Comparison of ENCODE assay signal across 9 cellular contexts in genomic region chr4:27318740-27319139, GRCh38.
DNase-seq lines count a peak whose midpoint lies in the region; ATAC-seq and TF ChIP-seq lines count a peak whose summit lies in the region.
"Had no signal": no experiment of that assay in that cellular context is flagged by ENCODE, and none has a peak within 500 bp of the region (broad histone marks: within the 10 kb centered on the region; RNA-seq: fewer than 3 reads in every experiment).

No MANE protein-coding gene starts in this region.

- no peaks in the 10 kb centered on the region for H3K9me3 ChIP-seq in neural cell (ENCODE audit: low read length)

- H3K79me2 ChIP-seq in neural cell (replicated peaks; ENCODE audit: insufficient read depth, low read length), result no peaks in the 10 kb centered on the region

- no peaks in the 10 kb centered on the region for H4K20me1 ChIP-seq in neural cell (ENCODE audit: insufficient read depth)

- DNase-seq in AG08395 (ENCODE audit: low spot score) (peak; percentile 37), NCI-H146 treated with DMSO at 0.1 percent for 48 hours (lab: John Stamatoyannopoulos, UW; ENCODE audit: unreplicated experiment) (peak; percentile 62), cardiac fibroblast (ENCODE audit: low read depth in 2 of 2) (peak; percentile 8 to 10), SW 1271 (lab: John Stamatoyannopoulos, UW) (no peak)
- DNase-seq: activated naive CD8-positive, alpha-beta T cell treated with anti-CD3 and anti-CD28 coated beads, Interleukin-2, amount 10 ng/mL, durations not matched to agents 7 days and 5 days had no signal

- TF ChIP-seq CTCF in GM12873 (IDR thresholded peaks at IDR 0.05; ENCODE audit: insufficient read depth, low read depth, low read length, missing control alignments) (peak; percentile 63), cardiac fibroblast (IDR thresholded peaks at IDR 0.05; ENCODE audit: low read depth, low read length) (peak; percentile 16), neural cell (IDR thresholded peaks at IDR 0.05; ENCODE audit: poor library complexity, severe bottlenecking) (peak; percentile 42)

- TF ChIP-seq RAD21 in neural cell (conservative IDR thresholded peaks at IDR 0.05), result peak; percentile 50

- no peak overlapping the region for H3K4me3 ChIP-seq in cardiac fibroblast (replicated peaks in 1 of 2; ENCODE audit: low read depth in 2 of 2, low read length in 2 of 2)
- H3K4me3 ChIP-seq in neural cell (ENCODE audit: low read length), result no peak overlapping the region

- H3F3A ChIP-seq in neural cell (ENCODE audit: insufficient read depth, low read length, poor library complexity, severe bottlenecking), result no peaks in the 10 kb centered on the region

- no peaks in the 10 kb centered on the region for H3K9me2 ChIP-seq in neural cell (ENCODE audit: insufficient read depth, low read length)

- no peaks in the 10 kb centered on the region for H3K36me3 ChIP-seq in neural cell (ENCODE audit: insufficient read depth, low read length)

- no peak overlapping the region for H3K9ac ChIP-seq in neural cell (ENCODE audit: low read length)

- H3K4me2 ChIP-seq in neural cell (ENCODE audit: low read length), result no peak overlapping the region

- no peak for TF ChIP-seq EP300 in neural cell (conservative IDR thresholded peaks at IDR 0.05; ENCODE audit: poor library complexity, severe bottlenecking)

- H2AFZ ChIP-seq in neural cell (ENCODE audit: low read depth, low read length), result no peak overlapping the region

- H3K27me3 ChIP-seq in neural cell (ENCODE audit: insufficient read depth, low read depth, low read length), result no peaks in the 10 kb centered on the region

- ATAC-seq in HG02938 (IDR thresholded peaks at IDR 0.05; ENCODE audit: unreplicated experiment) (no peak), HG02588 (IDR thresholded peaks at IDR 0.05; ENCODE audit: unreplicated experiment) (no peak)

- H3K27ac ChIP-seq in neural cell (ENCODE audit: low read length), result no peak overlapping the region

TF ChIP-seq in neural cell, 6 proteins besides CTCF, POLR2A, EP300 and RAD21:
- peak; percentile 60 for TF ChIP-seq SMC3 (conservative IDR thresholded peaks at IDR 0.05; ENCODE audit: poor library complexity)
- no peak for TF ChIP-seq POLR2AphosphoS5 (IDR thresholded peaks at IDR 0.05)
- TF ChIP-seq, protein P1, sequence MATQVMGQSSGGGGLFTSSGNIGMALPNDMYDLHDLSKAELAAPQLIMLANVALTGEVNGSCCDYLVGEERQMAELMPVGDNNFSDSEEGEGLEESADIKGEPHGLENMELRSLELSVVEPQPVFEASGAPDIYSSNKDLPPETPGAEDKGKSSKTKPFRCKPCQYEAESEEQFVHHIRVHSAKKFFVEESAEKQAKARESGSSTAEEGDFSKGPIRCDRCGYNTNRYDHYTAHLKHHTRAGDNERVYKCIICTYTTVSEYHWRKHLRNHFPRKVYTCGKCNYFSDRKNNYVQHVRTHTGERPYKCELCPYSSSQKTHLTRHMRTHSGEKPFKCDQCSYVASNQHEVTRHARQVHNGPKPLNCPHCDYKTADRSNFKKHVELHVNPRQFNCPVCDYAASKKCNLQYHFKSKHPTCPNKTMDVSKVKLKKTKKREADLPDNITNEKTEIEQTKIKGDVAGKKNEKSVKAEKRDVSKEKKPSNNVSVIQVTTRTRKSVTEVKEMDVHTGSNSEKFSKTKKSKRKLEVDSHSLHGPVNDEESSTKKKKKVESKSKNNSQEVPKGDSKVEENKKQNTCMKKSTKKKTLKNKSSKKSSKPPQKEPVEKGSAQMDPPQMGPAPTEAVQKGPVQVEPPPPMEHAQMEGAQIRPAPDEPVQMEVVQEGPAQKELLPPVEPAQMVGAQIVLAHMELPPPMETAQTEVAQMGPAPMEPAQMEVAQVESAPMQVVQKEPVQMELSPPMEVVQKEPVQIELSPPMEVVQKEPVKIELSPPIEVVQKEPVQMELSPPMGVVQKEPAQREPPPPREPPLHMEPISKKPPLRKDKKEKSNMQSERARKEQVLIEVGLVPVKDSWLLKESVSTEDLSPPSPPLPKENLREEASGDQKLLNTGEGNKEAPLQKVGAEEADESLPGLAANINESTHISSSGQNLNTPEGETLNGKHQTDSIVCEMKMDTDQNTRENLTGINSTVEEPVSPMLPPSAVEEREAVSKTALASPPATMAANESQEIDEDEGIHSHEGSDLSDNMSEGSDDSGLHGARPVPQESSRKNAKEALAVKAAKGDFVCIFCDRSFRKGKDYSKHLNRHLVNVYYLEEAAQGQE (IDR thresholded peaks at IDR 0.05; ENCODE audit: borderline replicate concordance), result no peak
- TF ChIP-seq EZH2 (IDR thresholded peaks at IDR 0.05; ENCODE audit: borderline replicate concordance, insufficient read depth, low read length, poor library complexity, severe bottlenecking), result no peak
- TF ChIP-seq MXI1 (conservative IDR thresholded peaks at IDR 0.05; ENCODE audit: poor library complexity, severe bottlenecking), result no peak
TF ChIP-seq in neural cell: peak in this region for 1.

Comparison
In these comparisons a context has a peak if more than half of its experiments do, and no peak if none do; other contexts are left out.
1. DNase-seq: peak in AG08395 (single experiment), NCI-H146 treated with DMSO at 0.1 percent for 48 hours (single experiment) and cardiac fibroblast (2 of 2); none in SW 1271 (0 of 2).
2. Peak in every context shown above with its lines, with median percentiles within 50 percentile points of each other: CTCF ChIP-seq.